9 cellular contexts compared by ENCODE assay signal in the genomic region with DNA sequence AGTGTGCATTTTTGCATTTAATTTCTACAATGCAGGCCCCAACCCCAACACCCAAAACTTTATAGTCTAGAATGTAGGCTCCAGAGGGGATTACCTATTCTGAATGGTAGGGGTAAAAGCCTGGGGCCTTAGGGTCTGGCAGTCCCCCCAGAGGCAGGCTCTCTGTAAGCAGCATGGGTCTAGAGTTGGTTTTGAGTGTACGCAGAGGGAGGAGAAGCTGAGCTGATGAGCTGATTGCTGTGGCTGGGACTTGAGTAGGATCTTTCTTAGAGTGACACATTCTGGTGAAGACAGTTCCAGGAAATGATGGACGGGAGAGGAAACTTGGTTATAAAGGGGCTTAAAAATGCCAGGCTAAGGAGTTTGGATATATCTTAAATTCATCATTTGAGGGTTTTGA. TPM values are rescaled to one million over a fixed set of nuclear protein-coding genes. Genes with fewer than 3 reads are reported as not detected.
DNase-seq lines count a peak whose midpoint lies in the region; ATAC-seq lines count a peak whose summit lies in the region.
"Had no signal": no experiment of that assay in that cellular context is flagged by ENCODE, and none has a peak within 500 bp of the region (broad histone marks: within the 10 kb centered on the region; RNA-seq: fewer than 3 reads in every experiment).

No MANE protein-coding gene starts in this region.

- CTCF ChIA-PET in activated CD4-positive, alpha-beta T cell treated with anti-CD3 and anti-CD28 coated beads, Interleukin-2, amount 10 ng/mL, durations not matched to agents 7 days and 5 days (lab: Charles Lee) = interaction anchor here (0.6 to 1.3 kb wide), 3 partner anchors 11 to 101 kb away, joined by 3 to 4 read pairs (median 3); no protein-coding TSS in a partner anchor
- CTCF ChIA-PET in activated CD8-positive, alpha-beta T cell treated with anti-CD3 and anti-CD28 coated beads, Interleukin-2, amount 10 ng/mL, durations not matched to agents 7 days and 5 days (lab: Charles Lee) = interaction anchor here (1.0 to 5.1 kb wide), 4 partner anchors 9 to 416 kb away, joined by 3 to 41 read pairs (median 18); partner anchors contain the start of gene BCL6

- H3K27ac Mint-ChIP-seq in activated CD4-positive, alpha-beta T cell treated with anti-CD3 and anti-CD28 coated beads, Interleukin-2, amount 10 ng/mL, durations not matched to agents 7 days and 5 days = peak overlapping the region; percentile 93
- peak overlapping the region; percentile 82 for H3K27ac Mint-ChIP-seq in activated CD8-positive, alpha-beta T cell treated with anti-CD3 and anti-CD28 coated beads, Interleukin-2, amount 10 ng/mL, durations not matched to agents 7 days and 5 days
- peak overlapping the region; percentile 25 for H3K27ac Mint-ChIP-seq in stimulated activated naive B cell treated with anti-CD40 and anti-IgM and Interleukin-4, amounts not matched to agents 10 μg/mL and 1 μg/mL and 100 μg/mL, for 72 hours

- ATAC-seq in activated CD8-positive, alpha-beta T cell treated with anti-CD3 and anti-CD28 coated beads, Interleukin-2, amount 10 ng/mL, durations not matched to agents 7 days and 5 days = no peak
- ATAC-seq in left lobe of liver = no peak
- ATAC-seq in stimulated activated naive B cell treated with anti-CD40 and anti-IgM and Interleukin-4, amounts not matched to agents 10 μg/mL and 1 μg/mL and 100 μg/mL, for 72 hours (replicated peaks) = no peak
- ATAC-seq in HG03457 (IDR thresholded peaks at IDR 0.05; ENCODE audit: unreplicated experiment) = no peak

- H3K4me3 Mint-ChIP-seq in activated CD4-positive, alpha-beta T cell treated with anti-CD3 and anti-CD28 coated beads, Interleukin-2, amount 10 ng/mL, durations not matched to agents 7 days and 5 days = peak overlapping the region; percentile 81
- H3K4me3 Mint-ChIP-seq in activated CD8-positive, alpha-beta T cell treated with anti-CD3 and anti-CD28 coated beads, Interleukin-2, amount 10 ng/mL, durations not matched to agents 7 days and 5 days = peak overlapping the region; percentile 90
- H3K4me3 Mint-ChIP-seq in stimulated activated naive B cell treated with anti-CD40 and anti-IgM and Interleukin-4, amounts not matched to agents 10 μg/mL and 1 μg/mL and 100 μg/mL, for 72 hours = peak overlapping the region in 1 of 2 donors; percentile 3

- H3K27me3 Mint-ChIP-seq in activated CD4-positive, alpha-beta T cell treated with anti-CD3 and anti-CD28 coated beads, Interleukin-2, amount 10 ng/mL, durations not matched to agents 7 days and 5 days = no peaks in the 10 kb centered on the region
- no peaks in the 10 kb centered on the region for H3K27me3 Mint-ChIP-seq in activated CD8-positive, alpha-beta T cell treated with anti-CD3 and anti-CD28 coated beads, Interleukin-2, amount 10 ng/mL, durations not matched to agents 7 days and 5 days (ENCODE audit: low read depth)
- no peaks in the 10 kb centered on the region for H3K27me3 Mint-ChIP-seq in stimulated activated naive B cell treated with anti-CD40 and anti-IgM and Interleukin-4, amounts not matched to agents 10 μg/mL and 1 μg/mL and 100 μg/mL, for 72 hours

- POLR2A ChIA-PET in activated CD4-positive, alpha-beta T cell treated with anti-CD3 and anti-CD28 coated beads, Interleukin-2, amount 10 ng/mL, durations not matched to agents 7 days and 5 days (lab: Charles Lee) = interaction anchor here (1.1 kb wide), 1 partner anchor 15 kb away, joined by 3 read pairs; no protein-coding TSS in a partner anchor
- POLR2A ChIA-PET in activated CD8-positive, alpha-beta T cell treated with anti-CD3 and anti-CD28 coated beads, Interleukin-2, amount 10 ng/mL, durations not matched to agents 7 days and 5 days (lab: Charles Lee) = interaction anchor here (1.9 to 5.3 kb wide), 3 partner anchors 10 to 411 kb away, joined by 8 to 92 read pairs (median 20); partner anchors contain the start of gene BCL6

- H3K4me1 Mint-ChIP-seq in activated CD4-positive, alpha-beta T cell treated with anti-CD3 and anti-CD28 coated beads, Interleukin-2, amount 10 ng/mL, durations not matched to agents 7 days and 5 days = peaks cover 76% of the 10 kb centered on the region
- H3K4me1 Mint-ChIP-seq in activated CD8-positive, alpha-beta T cell treated with anti-CD3 and anti-CD28 coated beads, Interleukin-2, amount 10 ng/mL, durations not matched to agents 7 days and 5 days (ENCODE audit: low read depth) = peaks cover 70% of the 10 kb centered on the region
- peaks cover 60 to 72% of the 10 kb centered on the region in 2 donors for H3K4me1 Mint-ChIP-seq in stimulated activated naive B cell treated with anti-CD40 and anti-IgM and Interleukin-4, amounts not matched to agents 10 μg/mL and 1 μg/mL and 100 μg/mL, for 72 hours

- peaks cover 30% of the 10 kb centered on the region for H3K36me3 Mint-ChIP-seq in activated CD4-positive, alpha-beta T cell treated with anti-CD3 and anti-CD28 coated beads, Interleukin-2, amount 10 ng/mL, durations not matched to agents 7 days and 5 days (ENCODE audit: low read depth)
- H3K36me3 Mint-ChIP-seq in activated CD8-positive, alpha-beta T cell treated with anti-CD3 and anti-CD28 coated beads, Interleukin-2, amount 10 ng/mL, durations not matched to agents 7 days and 5 days (ENCODE audit: low read depth) = peaks cover 45% of the 10 kb centered on the region
- peaks cover 13 to 34% of the 10 kb centered on the region in 2 donors for H3K36me3 Mint-ChIP-seq in stimulated activated naive B cell treated with anti-CD40 and anti-IgM and Interleukin-4, amounts not matched to agents 10 μg/mL and 1 μg/mL and 100 μg/mL, for 72 hours

- H3K9me3 Mint-ChIP-seq in activated CD4-positive, alpha-beta T cell treated with anti-CD3 and anti-CD28 coated beads, Interleukin-2, amount 10 ng/mL, durations not matched to agents 7 days and 5 days = peaks cover 2% of the 10 kb centered on the region
- H3K9me3 Mint-ChIP-seq in activated CD8-positive, alpha-beta T cell treated with anti-CD3 and anti-CD28 coated beads, Interleukin-2, amount 10 ng/mL, durations not matched to agents 7 days and 5 days (ENCODE audit: insufficient read depth) = no peaks in the 10 kb centered on the region
- H3K9me3 Mint-ChIP-seq in stimulated activated naive B cell treated with anti-CD40 and anti-IgM and Interleukin-4, amounts not matched to agents 10 μg/mL and 1 μg/mL and 100 μg/mL, for 72 hours = no peaks in the 10 kb centered on the region

- peak; percentile 24 for DNase-seq in activated CD4-positive, alpha-beta T cell treated with anti-CD3 and anti-CD28 coated beads, Interleukin-2, amount 10 ng/mL, durations not matched to agents 7 days and 5 days
- no peak for DNase-seq in activated CD4-positive, alpha-beta T cell treated with anti-CD3 and anti-CD28 coated beads for 4 hours
- peak; percentile 62 for DNase-seq in activated CD8-positive, alpha-beta T cell treated with anti-CD3 and anti-CD28 coated beads, Interleukin-2, amount 10 ng/mL, durations not matched to agents 7 days and 5 days
- DNase-seq in left lobe of liver (ENCODE audit: low spot score) (peak; percentile 22), NCI-H146 treated with DMSO at 0.1 percent for 48 hours (lab: John Stamatoyannopoulos, UW; ENCODE audit: unreplicated experiment) (no peak), kidney glomerular epithelial cell (lab: John Stamatoyannopoulos, UW) (no peak)
- no peak for DNase-seq in stimulated activated naive B cell treated with anti-CD40 and anti-IgM and Interleukin-4, amounts not matched to agents 10 μg/mL and 1 μg/mL and 100 μg/mL, for 72 hours
- DNase-seq: ACHN had no signal

RNA-seq across cellular contexts. Expression of gene LPP, which starts 2.1 kb away (rescaled TPM):
- total RNA-seq in activated CD4-positive, alpha-beta T cell treated with anti-CD3 and anti-CD28 coated beads, Interleukin-2, amount 10 ng/mL, durations not matched to agents 7 days and 5 days = 10 to 100 TPM; 63.6 to 70.3 TPM
- 10 to 100 TPM; 51.3 to 58.9 TPM for total RNA-seq in activated CD8-positive, alpha-beta T cell treated with anti-CD3 and anti-CD28 coated beads, Interleukin-2, amount 10 ng/mL, durations not matched to agents 7 days and 5 days
- total RNA-seq in left lobe of liver = 63.6 TPM

Comparison
In these comparisons a context has a peak if more than half of its experiments do, and no peak if none do; other contexts are left out.
1. DNase-seq: peak in activated CD4-positive, alpha-beta T cell treated with anti-CD3 and anti-CD28 coated beads, Interleukin-2, amount 10 ng/mL, durations not matched to agents 7 days and 5 days (single experiment), activated CD8-positive, alpha-beta T cell treated with anti-CD3 and anti-CD28 coated beads, Interleukin-2, amount 10 ng/mL, durations not matched to agents 7 days and 5 days (single experiment) and left lobe of liver (single experiment); none in activated CD4-positive, alpha-beta T cell treated with anti-CD3 and anti-CD28 coated beads for 4 hours (0 of 2), stimulated activated naive B cell treated with anti-CD40 and anti-IgM and Interleukin-4, amounts not matched to agents 10 μg/mL and 1 μg/mL and 100 μg/mL, for 72 hours (single experiment), NCI-H146 treated with DMSO at 0.1 percent for 48 hours (single experiment) and kidney glomerular epithelial cell (single experiment).
2. H3K27ac Mint-ChIP-seq: peak in every context shown above with its lines; median percentile 93 in activated CD4-positive, alpha-beta T cell treated with anti-CD3 and anti-CD28 coated beads, Interleukin-2, amount 10 ng/mL, durations not matched to agents 7 days and 5 days; 82 in activated CD8-positive, alpha-beta T cell treated with anti-CD3 and anti-CD28 coated beads, Interleukin-2, amount 10 ng/mL, durations not matched to agents 7 days and 5 days; 25 in stimulated activated naive B cell treated with anti-CD40 and anti-IgM and Interleukin-4, amounts not matched to agents 10 μg/mL and 1 μg/mL and 100 μg/mL, for 72 hours.